Comparison of ENCODE assay signal across 4 cellular contexts in the genomic region with DNA sequence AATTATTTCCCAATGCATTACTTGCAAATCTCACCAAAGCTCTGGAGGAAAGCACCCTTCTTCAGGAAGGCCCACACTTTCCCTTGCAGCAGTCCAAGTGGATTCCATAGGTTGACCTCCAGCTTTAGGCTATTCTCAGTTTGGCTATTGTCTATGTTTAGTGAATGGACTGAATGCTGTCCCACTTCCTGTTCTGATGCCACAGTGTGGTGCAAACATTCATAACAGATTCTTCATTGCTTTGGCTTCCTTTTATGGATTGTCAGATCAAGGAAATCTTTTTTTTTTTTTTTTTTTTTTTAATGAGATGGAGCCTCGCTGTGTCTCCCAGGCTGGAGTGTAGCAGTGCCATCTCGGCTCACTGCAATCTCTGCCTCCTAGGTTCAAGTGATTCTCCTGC. TPM values are rescaled to one million over a fixed set of nuclear protein-coding genes. Genes with fewer than 3 reads are reported as not detected.
"Had no signal": no experiment of that assay in that cellular context is flagged by ENCODE, and none has a peak within 500 bp of the region (broad histone marks: within the 10 kb centered on the region; RNA-seq: fewer than 3 reads in every experiment).

No MANE protein-coding gene starts in this region.

RNA-seq across cellular contexts. Expression of a gene that starts 55.1 kb away (rescaled TPM):
- total RNA-seq: natural killer cell; natural killer cell treated with Interleukin-12 subunit alpha and Interleukin-12 subunit beta and Interleukin-15 and Interleukin-18, amount 100 ng/mL, for 72 hours had no signal
- polyA plus RNA-seq: naive thymus-derived CD8-positive, alpha-beta T cell; neural cell had no signal
